In genomic region chr15:28096411-28096719, GRCh38 we compare ENCODE assay signal across 8 cellular contexts. TPM values are rescaled to one million over a fixed set of nuclear protein-coding genes. Genes with fewer than 3 reads are reported as not detected.
DNase-seq lines count a peak whose midpoint lies in the region; ATAC-seq and TF ChIP-seq lines count a peak whose summit lies in the region.

No MANE protein-coding gene starts in this region.

- H3K4me1 ChIP-seq in ACC112 (ENCODE audit: control insufficient read depth, insufficient read depth, low read length, unreplicated experiment) (peaks cover 8% of the 10 kb centered on the region), HCT116 (ENCODE audit: control insufficient read depth in 1 of 2, insufficient read depth in 2 of 2, low read length in 2 of 2) (peaks cover 3 to 9% of the 10 kb centered on the region in 2 experiments; a peak in 3 of 4 replicates), adipocyte (ENCODE audit: control insufficient read depth, insufficient read depth, low read length) (peaks cover 45% of the 10 kb centered on the region), SJCRH30 (peaks cover 11% of the 10 kb centered on the region)

- intact Hi-C loops in HCT116 (cut with micrococcal nuclease) = no loop called here

- H3K4me2 ChIP-seq in HCT116 (ENCODE audit: low read length) = 0 out of 2 replicates have a peak overlapping the region, but pooled peaks have one; percentile 57

- H4K20me1 ChIP-seq in HCT116 (ENCODE audit: insufficient read depth) = no peaks in the 10 kb centered on the region

- H3K9me3 ChIP-seq in HCT116 (ENCODE audit: control insufficient read depth in 1 of 2, insufficient read depth in 1 of 2, low read depth in 1 of 2, low read length in 2 of 2) (no peaks in the 10 kb centered on the region; a peak in 1 of 4 replicates), adipocyte (ENCODE audit: control insufficient read depth, low read length) (peaks cover 11% of the 10 kb centered on the region), SJCRH30 (replicated peaks) (no peaks in the 10 kb centered on the region)

- RAD21 ChIA-PET in HCT116 (lab: Charles Lee; ENCODE audit: low non-redundant PET in 1 of 2, low total read pairs in 2 of 2, uncharacterized antibody in 2 of 2, unreplicated experiment in 2 of 2) = no interaction called here

- CTCF ChIA-PET in HCT116 (lab: Charles Lee) = no interaction called here

- no peaks in the 10 kb centered on the region for H3K36me3 Mint-ChIP-seq in mesothelial cell of epicardium

- POLR2A ChIA-PET in HCT116 (lab: Charles Lee) = no interaction called here

- ATAC-seq in HCT116 = no peak; the same call in 1 of the 2 replicates

- H3K27me3 ChIP-seq in ACC112 (ENCODE audit: insufficient read depth, low read length) (peaks cover 56% of the 10 kb centered on the region), HCT116 (ENCODE audit: insufficient read depth, low read length) (no peaks in the 10 kb centered on the region), adipocyte (replicated peaks; ENCODE audit: control insufficient read depth, insufficient read depth, low read length) (peaks cover 30% of the 10 kb centered on the region), SJCRH30 (peaks cover 7% of the 10 kb centered on the region; the same call in 1 of the 2 replicates)

- no peaks in the 10 kb centered on the region for H3K9me3 Mint-ChIP-seq in mesothelial cell of epicardium

- no TSS peak for BruUV-seq in HCT116 (replicated peaks; lab: Mats Ljungman, UMichigan)

- no peak overlapping the region for H3K27ac ChIP-seq in ACC112 (ENCODE audit: low read depth, low read length)
- no peak overlapping the region for H3K27ac ChIP-seq in HCT116 (ENCODE audit: low read depth, low read length)
- H3K27ac ChIP-seq in SJCRH30 = no peak overlapping the region

- no peaks in the 10 kb centered on the region for H3K9me2 ChIP-seq in HCT116 (ENCODE audit: insufficient read depth)

- H3K4me3 Mint-ChIP-seq in mesothelial cell of epicardium = peak overlapping the region; percentile 78

- peaks cover 28% of the 10 kb centered on the region for H3K4me1 Mint-ChIP-seq in mesothelial cell of epicardium

- H3K27me3 Mint-ChIP-seq in mesothelial cell of epicardium (ENCODE audit: low read depth) = peaks cover 85% of the 10 kb centered on the region

- H3K4me3 ChIP-seq in ACC112 (ENCODE audit: low read depth, low read length) (peak overlapping the region; percentile 68), HCT116 (replicated peaks in 1 of 2; ENCODE audit: low read depth in 1 of 2, low read length in 2 of 2) (no peak overlapping the region), adipocyte (ENCODE audit: low read length) (peak overlapping the region; percentile 78), SJCRH30 (no peak overlapping the region)

- DNase-seq in HCT116 (ENCODE audit: low read depth, low spot score) (no peak), adipocyte (ENCODE audit: low read depth) (no peak), mesothelial cell of epicardium (ENCODE audit: low spot score in 2 of 2, unreplicated experiment in 2 of 2) (no peak), iPS-NIHi7 (ENCODE audit: extremely low spot score) (no peak), SJCRH30 (no peak), GDM1 (lab: John Stamatoyannopoulos, UW) (no peak)
- no peak for DNase-seq in activated effector memory CD4-positive, alpha-beta T cell treated with Interleukin-2 at 50 U/mL for 16 hours

- peak overlapping the region; percentile 19 for H2AFZ ChIP-seq in ACC112 (ENCODE audit: low read length, unreplicated experiment)
- no peak overlapping the region for H2AFZ ChIP-seq in HCT116 (ENCODE audit: low read depth, low read length, poor library complexity, severe bottlenecking)

- H3K9ac ChIP-seq in HCT116 (ENCODE audit: low read length) = no peak overlapping the region
- peak overlapping the region; percentile 21 for H3K9ac ChIP-seq in adipocyte (ENCODE audit: low read length)

- TF ChIP-seq CTCF in HCT116 (IDR thresholded peaks at IDR 0.05 in 2 of 3, conservative IDR thresholded peaks at IDR 0.05 in 1 of 3; ENCODE audit: borderline replicate concordance in 1 of 3, insufficient read depth in 1 of 3, low read depth in 2 of 3, low read length in 2 of 3) = no peak
- TF ChIP-seq CTCF in mesothelial cell of epicardium (IDR thresholded peaks at IDR 0.05; ENCODE audit: unreplicated experiment) = no peak

- no peaks in the 10 kb centered on the region for H3K79me2 ChIP-seq in ACC112 (ENCODE audit: control insufficient read depth, insufficient read depth, low read length, unreplicated experiment)
- no peaks in the 10 kb centered on the region for H3K79me2 ChIP-seq in HCT116 (ENCODE audit: insufficient read depth, low read length)

- H3K36me3 ChIP-seq in ACC112 (ENCODE audit: insufficient read depth, low read length) (no peaks in the 10 kb centered on the region), HCT116 (ENCODE audit: control insufficient read depth in 1 of 2, insufficient read depth in 2 of 2, low read length in 2 of 2) (no peaks in the 10 kb centered on the region), adipocyte (ENCODE audit: control insufficient read depth, insufficient read depth, low read length, severe bottlenecking) (no peaks in the 10 kb centered on the region), SJCRH30 (no peaks in the 10 kb centered on the region)

- TF ChIP-seq POLR2A in HCT116 (IDR thresholded peaks at IDR 0.05; ENCODE audit: borderline replicate concordance, extremely low read depth, insufficient read depth, insufficient read length) = no peak

- H3K27ac Mint-ChIP-seq in mesothelial cell of epicardium = peak overlapping the region; percentile 72

- TF ChIP-seq RAD21 in HCT116 (IDR thresholded peaks at IDR 0.05; ENCODE audit: low read depth) = no peak

TF ChIP-seq in HCT116, 20 proteins besides CTCF, POLR2A, EP300 and RAD21:
- TF ChIP-seq POLR2AphosphoS5 (IDR thresholded peaks at IDR 0.05; ENCODE audit: low read depth, low read length) (no peak), ZNF274 (IDR thresholded peaks at IDR 0.05; ENCODE audit: low read depth, low read length) (no peak), EZH2phosphoT487 (IDR thresholded peaks at IDR 0.05; ENCODE audit: borderline replicate concordance) (no peak), REST (IDR thresholded peaks at IDR 0.05; ENCODE audit: low read depth) (no peak), ATF3 (IDR thresholded peaks at IDR 0.05) (no peak), JUND (IDR thresholded peaks at IDR 0.05) (no peak), CBX3 (IDR thresholded peaks at IDR 0.05; ENCODE audit: low read depth) (no peak), ELF1 (IDR thresholded peaks at IDR 0.05; ENCODE audit: borderline replicate concordance, low read depth) (no peak), ZBTB33 (IDR thresholded peaks at IDR 0.05; ENCODE audit: extremely low read depth, insufficient replicate concordance, low read length) (no peak), TCF7L2 (IDR thresholded peaks at IDR 0.05; ENCODE audit: borderline replicate concordance, extremely low read depth, insufficient read depth, insufficient read length) (no peak), EZH2 (IDR thresholded peaks at IDR 0.05) (no peak)

RNA-seq across cellular contexts. Expression of gene OCA2, which starts 2.8 kb away (rescaled TPM):
- not detected for total RNA-seq in HCT116 (2021; ENCODE audit: unreplicated experiment)
- not detected in 2 replicates for polyA plus RNA-seq in HCT116 (2012)
- total RNA-seq in mesothelial cell of epicardium = 1.0 to 2.0 TPM (median 1.5 TPM) in 3 replicates
- total RNA-seq in SJCRH30 (2014; rRNA removed; shearing (Covaris generic)) = not detected in 2 replicates

Comparison
In these comparisons a context has a peak if more than half of its experiments do, and no peak if none do; other contexts are left out.
1. H3K4me3 ChIP-seq: peak in ACC112 (single experiment) and adipocyte (single experiment); none in HCT116 (0 of 2) and SJCRH30 (single experiment).